ENCODE assay signal across 9 cellular contexts in the genomic region with DNA sequence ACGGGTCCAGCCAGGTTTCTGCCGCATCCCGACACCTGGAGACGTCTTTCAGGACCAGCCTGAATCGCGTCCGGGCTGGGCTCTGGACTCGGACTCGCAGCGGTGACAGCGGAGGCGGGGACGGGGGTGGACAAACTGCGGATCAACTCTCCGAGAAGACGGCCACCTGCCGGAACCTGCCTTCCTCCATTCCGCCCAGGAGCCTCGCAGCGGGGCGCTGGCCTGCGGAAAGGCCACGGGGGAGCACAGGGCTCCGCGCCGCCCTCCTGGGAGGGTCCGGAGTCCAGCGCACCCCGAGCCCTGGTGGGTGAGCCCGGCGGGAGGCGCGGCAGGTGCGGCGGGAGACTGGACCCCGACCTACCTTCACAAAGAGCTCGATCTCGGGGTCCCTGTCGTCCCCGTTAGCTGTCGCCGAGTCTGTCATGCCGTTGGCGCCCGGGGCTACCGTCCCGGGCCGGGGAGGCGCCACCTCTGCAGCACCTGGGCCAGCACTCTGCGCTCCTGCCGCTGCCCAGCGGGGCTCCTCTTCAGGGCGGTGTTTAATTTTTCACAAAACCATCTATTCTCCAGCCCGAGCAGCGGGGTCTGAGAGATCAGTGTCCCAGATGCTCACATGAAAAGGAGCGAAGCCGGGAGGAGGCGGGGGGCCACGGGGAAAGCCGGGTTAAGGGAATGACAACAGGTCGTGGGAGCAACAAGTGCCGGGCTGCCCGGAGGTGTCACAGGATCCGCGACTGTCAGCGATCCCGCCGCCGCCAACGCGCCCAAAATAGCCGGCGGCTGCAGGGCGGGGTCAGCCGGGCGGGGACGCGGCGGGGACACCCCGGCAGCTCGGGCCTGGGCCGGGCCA. TPM values are rescaled to one million over a fixed set of nuclear protein-coding genes. Genes with fewer than 3 reads are reported as not detected.
A peak's percentile ranks its signal among the peaks of the same experiment; 100 is the strongest.
DNase-seq lines count a peak whose midpoint lies in the region; ATAC-seq and TF ChIP-seq lines count a peak whose summit lies in the region.
"Had no signal": no experiment of that assay in that cellular context is flagged by ENCODE, and none has a peak within 500 bp of the region (broad histone marks: within the 10 kb centered on the region; RNA-seq: fewer than 3 reads in every experiment).

A gene (minus strand): TSS at position 742 of the 850 bp plus-strand sequence. CDS start 318 bp downstream, at position 424.

- H3K9me3 Mint-ChIP-seq in mesothelial cell of epicardium: no peaks in the 10 kb centered on the region

- peaks cover 33% of the 10 kb centered on the region for H3K27me3 ChIP-seq in H7 (ENCODE audit: control insufficient read depth, insufficient read depth, low read length)
- H3K27me3 ChIP-seq in WERI-Rb-1 (ENCODE audit: insufficient read depth, low read depth, severe bottlenecking): peaks cover 21% of the 10 kb centered on the region
- peaks cover 4% of the 10 kb centered on the region for H3K27me3 ChIP-seq in thymus (ENCODE audit: control insufficient read depth, insufficient read depth)

- DNase-seq in H7: peak; percentile 86
- peak; percentile 75 for DNase-seq in WERI-Rb-1
- no peak for DNase-seq in coronary artery (ENCODE audit: low spot score)
- peak in 1 of 2 experiments; percentile 40 for DNase-seq in mesothelial cell of epicardium (ENCODE audit: low spot score in 2 of 2, unreplicated experiment in 2 of 2)
- no peak for DNase-seq in NCI-H1092 treated with DMSO at 0.1 percent for 48 hours (lab: John Stamatoyannopoulos, UW)
- DNase-seq in NCI-H187 treated with DMSO at 0.1 percent for 48 hours (lab: John Stamatoyannopoulos, UW): no peak

- peak within 1 kb of the TSS; percentile 69 for H3K4me3 Mint-ChIP-seq in mesothelial cell of epicardium

- H3K9me3 ChIP-seq in WERI-Rb-1 (ENCODE audit: severe bottlenecking) (peaks cover 7% of the 10 kb centered on the region), thymus (ENCODE audit: control insufficient read depth) (peaks cover 1% of the 10 kb centered on the region)

- H3K4me1 Mint-ChIP-seq in mesothelial cell of epicardium: peaks cover 23% of the 10 kb centered on the region

- no peak for ATAC-seq in GM18873 (IDR thresholded peaks at IDR 0.05; ENCODE audit: low FRiP score, unreplicated experiment)

- peaks cover 61% of the 10 kb centered on the region for H3K27me3 Mint-ChIP-seq in mesothelial cell of epicardium (ENCODE audit: low read depth)

- under 1% methylated on average over 82 of the region's 82 CpGs for WGBS in thymus

- H3K4me1 ChIP-seq in thymus (ENCODE audit: control insufficient read depth, insufficient read depth, low read length): peaks cover 6% of the 10 kb centered on the region

- H3K36me3 Mint-ChIP-seq in mesothelial cell of epicardium: no peaks in the 10 kb centered on the region

- H3K4me3 ChIP-seq in H7 (ENCODE audit: insufficient read depth, low read depth, low read length) (peak within 1 kb of the TSS; percentile 43), WERI-Rb-1 (ENCODE audit: low read depth, low read length) (peak within 1 kb of the TSS; percentile 56), coronary artery (peak within 1 kb of the TSS; percentile 72), thymus (ENCODE audit: low read length) (peak within 1 kb of the TSS; percentile 41)

- no peak within 1 kb of the TSS for H3K27ac Mint-ChIP-seq in mesothelial cell of epicardium

- H3K27ac ChIP-seq in WERI-Rb-1: no peak within 1 kb of the TSS
- peak within 1 kb of the TSS in 1 of 2 donors; percentile 23 for H3K27ac ChIP-seq in coronary artery
- H3K27ac ChIP-seq in thymus (ENCODE audit: low read depth): peak within 1 kb of the TSS; percentile 27

- H3K36me3 ChIP-seq in H7 (replicated peaks; ENCODE audit: control insufficient read depth, insufficient read depth, low read length): no peaks in the 10 kb centered on the region
- H3K36me3 ChIP-seq in WERI-Rb-1: no peaks in the 10 kb centered on the region
- H3K36me3 ChIP-seq in thymus (ENCODE audit: control insufficient read depth, insufficient read depth): no peaks in the 10 kb centered on the region

- peak; percentile 22; the same call in 1 of the 2 replicates for TF ChIP-seq CTCF in WERI-Rb-1 (IDR thresholded peaks at IDR 0.05; ENCODE audit: low read depth, low read length)
- TF ChIP-seq CTCF in coronary artery (IDR thresholded peaks at IDR 0.05): no peak
- TF ChIP-seq CTCF in mesothelial cell of epicardium (IDR thresholded peaks at IDR 0.05; ENCODE audit: unreplicated experiment): no peak

RNA-seq across cellular contexts. Expression of the gene that starts here (rescaled TPM):
- 0.45 TPM in 1 of 2 replicates, not detected in the other for total RNA-seq in H7 (2014; rRNA removed; shearing (Covaris generic))
- total RNA-seq in mesothelial cell of epicardium: 1.8 to 2.4 TPM (median 2.1 TPM) in 3 replicates
- 2.1 TPM for polyA plus RNA-seq in thymus
- total RNA-seq: HT1080 had no signal

Comparison
In these comparisons a context has a peak if more than half of its experiments do, and no peak if none do; other contexts are left out.
1. Peak in DNase-seq and H3K4me3 ChIP-seq in H7; RNA of the gene not detected or under 1 TPM.